14 cellular contexts compared by ENCODE assay signal in the genomic region with DNA sequence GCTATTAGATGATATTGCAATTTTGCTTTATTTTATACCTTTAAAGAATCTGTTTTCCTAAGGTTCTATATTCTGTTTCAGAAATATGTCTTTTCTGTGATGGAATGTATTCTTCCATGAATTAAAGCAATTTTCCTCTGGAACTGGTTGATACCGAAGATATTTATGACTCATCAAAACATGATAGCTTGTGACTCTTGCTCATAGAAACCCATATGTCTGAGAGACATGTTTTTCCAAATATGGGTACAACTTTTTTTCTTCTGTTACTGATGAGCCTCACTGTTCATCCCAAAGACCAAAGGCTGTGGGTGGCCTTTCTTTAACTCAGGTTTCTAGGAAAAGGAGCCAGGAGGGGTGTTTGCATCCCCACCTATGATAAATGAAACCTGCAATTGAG.
A peak's percentile ranks its signal among the peaks of the same experiment; 100 is the strongest.
DNase-seq lines count a peak whose midpoint lies in the region; ATAC-seq and TF ChIP-seq lines count a peak whose summit lies in the region.
"Had no signal": no experiment of that assay in that cellular context is flagged by ENCODE, and none has a peak within 500 bp of the region (broad histone marks: within the 10 kb centered on the region; RNA-seq: fewer than 3 reads in every experiment).

No MANE protein-coding gene starts in this region.

- H3K4me1 ChIP-seq in SJSA1 (replicated peaks) (peaks cover 12% of the 10 kb centered on the region), uterus (no peaks in the 10 kb centered on the region)
- H3K4me1 ChIP-seq: tibial artery had no signal

- no peaks in the 10 kb centered on the region for H3K9me3 ChIP-seq in SJSA1 (replicated peaks)
- no peaks in the 10 kb centered on the region for H3K9me3 ChIP-seq in uterus

- peak overlapping the region; percentile 41 for H3K27ac ChIP-seq in SJSA1
- peak overlapping the region; percentile 72 to 79 for H3K27ac ChIP-seq in uterus
- H3K27ac ChIP-seq: tibial artery had no signal

- TF ChIP-seq CTCF in fibroblast of the aortic adventitia (IDR thresholded peaks at IDR 0.05; ENCODE audit: insufficient read depth, low read length): no peak
- no peak for TF ChIP-seq CTCF in uterus (IDR thresholded peaks at IDR 0.05)

- H3K4me1 Mint-ChIP-seq in activated CD8-positive, alpha-beta memory T cell treated with anti-CD3 and anti-CD28 coated beads, Interleukin-2, amount 10 ng/mL, durations not matched to agents 7 days and 5 days: no peaks in the 10 kb centered on the region
- H3K4me1 Mint-ChIP-seq in activated T-cell treated with anti-CD3 and anti-CD28 coated beads, Interleukin-2, amount 50 U/mL, for 4 hours (ENCODE audit: low read depth): no peaks in the 10 kb centered on the region
- no peaks in the 10 kb centered on the region for H3K4me1 Mint-ChIP-seq in T-cell
- H3K4me1 Mint-ChIP-seq: activated CD4-positive, alpha-beta T cell treated with anti-CD3 and anti-CD28 coated beads, Interleukin-2, amount 10 ng/mL, durations not matched to agents 7 days and 5 days; activated T-helper 17 cell treated with anti-CD3 and anti-CD28 coated beads, Interleukin-2, amount 50 U/mL, for 72 hours; naive thymus-derived CD8-positive, alpha-beta T cell had no signal

- CTCF ChIA-PET in activated CD8-positive, alpha-beta memory T cell treated with anti-CD3 and anti-CD28 coated beads, Interleukin-2, amount 10 ng/mL, durations not matched to agents 7 days and 5 days (lab: Charles Lee): no interaction called here
- CTCF ChIA-PET in T-cell (lab: Charles Lee): no interaction called here

- H3K27me3 ChIP-seq in SJSA1 (replicated peaks) (no peaks in the 10 kb centered on the region), uterus (no peaks in the 10 kb centered on the region)
- H3K27me3 ChIP-seq: tibial artery had no signal

- no peaks in the 10 kb centered on the region for H3K27me3 Mint-ChIP-seq in activated CD8-positive, alpha-beta memory T cell treated with anti-CD3 and anti-CD28 coated beads, Interleukin-2, amount 10 ng/mL, durations not matched to agents 7 days and 5 days
- H3K27me3 Mint-ChIP-seq in activated T-cell treated with anti-CD3 and anti-CD28 coated beads, Interleukin-2, amount 50 U/mL, for 4 hours (ENCODE audit: low read depth): no peaks in the 10 kb centered on the region
- no peaks in the 10 kb centered on the region for H3K27me3 Mint-ChIP-seq in T-cell
- H3K27me3 Mint-ChIP-seq: activated CD4-positive, alpha-beta T cell treated with anti-CD3 and anti-CD28 coated beads, Interleukin-2, amount 10 ng/mL, durations not matched to agents 7 days and 5 days; activated T-helper 17 cell treated with anti-CD3 and anti-CD28 coated beads, Interleukin-2, amount 50 U/mL, for 72 hours; naive thymus-derived CD8-positive, alpha-beta T cell had no signal

- H3K9me3 Mint-ChIP-seq in activated CD8-positive, alpha-beta memory T cell treated with anti-CD3 and anti-CD28 coated beads, Interleukin-2, amount 10 ng/mL, durations not matched to agents 7 days and 5 days (ENCODE audit: low read depth): peaks cover 4% of the 10 kb centered on the region
- H3K9me3 Mint-ChIP-seq in activated T-cell treated with anti-CD3 and anti-CD28 coated beads, Interleukin-2, amount 50 U/mL, for 4 hours: peaks cover 27% of the 10 kb centered on the region
- H3K9me3 Mint-ChIP-seq in T-cell: peaks cover 10 to 22% (median 18%) of the 10 kb centered on the region in 3 donors

- no peak overlapping the region for H3K4me3 Mint-ChIP-seq in activated CD8-positive, alpha-beta memory T cell treated with anti-CD3 and anti-CD28 coated beads, Interleukin-2, amount 10 ng/mL, durations not matched to agents 7 days and 5 days
- H3K4me3 Mint-ChIP-seq in activated T-cell treated with anti-CD3 and anti-CD28 coated beads, Interleukin-2, amount 50 U/mL, for 4 hours: no peak overlapping the region
- no peak overlapping the region for H3K4me3 Mint-ChIP-seq in T-cell
- H3K4me3 Mint-ChIP-seq: activated CD4-positive, alpha-beta T cell treated with anti-CD3 and anti-CD28 coated beads, Interleukin-2, amount 10 ng/mL, durations not matched to agents 7 days and 5 days; activated T-helper 17 cell treated with anti-CD3 and anti-CD28 coated beads, Interleukin-2, amount 50 U/mL, for 72 hours; naive thymus-derived CD8-positive, alpha-beta T cell; T-helper 1 cell treated with Interleukin-12 subunit alpha and Interleukin-12 subunit beta and Interleukin-4 antibody, amounts not matched to agents 30 μg/mL and 1 μg/mL, for 36 hours had no signal

- ATAC-seq in activated CD8-positive, alpha-beta memory T cell treated with anti-CD3 and anti-CD28 coated beads, Interleukin-2, amount 10 ng/mL, durations not matched to agents 7 days and 5 days: no peak
- ATAC-seq in activated T-cell treated with anti-CD3 and anti-CD28 coated beads, Interleukin-2, amount 50 U/mL, for 4 hours: no peak
- ATAC-seq in T-cell (replicated peaks in 1 of 4): no peak
- ATAC-seq: activated T-helper 17 cell treated with anti-CD3 and anti-CD28 coated beads, Interleukin-2, amount 50 U/mL, for 72 hours; esophagus mucosa; naive thymus-derived CD8-positive, alpha-beta T cell had no signal

- no peak overlapping the region for H3K27ac Mint-ChIP-seq in activated CD8-positive, alpha-beta memory T cell treated with anti-CD3 and anti-CD28 coated beads, Interleukin-2, amount 10 ng/mL, durations not matched to agents 7 days and 5 days
- H3K27ac Mint-ChIP-seq in T-cell: no peak overlapping the region
- H3K27ac Mint-ChIP-seq: activated CD4-positive, alpha-beta T cell treated with anti-CD3 and anti-CD28 coated beads, Interleukin-2, amount 10 ng/mL, durations not matched to agents 7 days and 5 days; activated T-helper 17 cell treated with anti-CD3 and anti-CD28 coated beads, Interleukin-2, amount 50 U/mL, for 72 hours; naive thymus-derived CD8-positive, alpha-beta T cell; T-helper 1 cell treated with Interleukin-12 subunit alpha and Interleukin-12 subunit beta and Interleukin-4 antibody, amounts not matched to agents 30 μg/mL and 1 μg/mL, for 36 hours had no signal

- DNase-seq in GM04504 (ENCODE audit: low read depth) (peak; percentile 60), SJSA1 (ENCODE audit: low read depth in 1 of 2, low spot score in 2 of 2) (peak in 1 of 2 experiments; percentile 34), fibroblast of the aortic adventitia (ENCODE audit: low read depth) (peak; percentile 83), uterus (no peak), T-cell (no peak)
- DNase-seq in activated CD8-positive, alpha-beta memory T cell treated with anti-CD3 and anti-CD28 coated beads, Interleukin-2, amount 10 ng/mL, durations not matched to agents 7 days and 5 days: no peak
- no peak for DNase-seq in activated T-cell treated with anti-CD3 and anti-CD28 coated beads, Interleukin-2, amount 50 U/mL, for 4 hours
- DNase-seq: activated CD4-positive, alpha-beta T cell treated with anti-CD3 and anti-CD28 coated beads, Interleukin-2, amount 10 ng/mL, durations not matched to agents 7 days and 5 days; DND-41; naive thymus-derived CD8-positive, alpha-beta T cell; tibial artery had no signal

- H3K36me3 ChIP-seq in SJSA1: no peaks in the 10 kb centered on the region
- H3K36me3 ChIP-seq in uterus: no peaks in the 10 kb centered on the region
- H3K36me3 ChIP-seq: tibial artery had no signal

- no peak for TF ChIP-seq POLR2A in uterus (IDR thresholded peaks at IDR 0.05)

- POLR2A ChIA-PET in T-cell (lab: Charles Lee): interaction anchor here in 1 of 2 donors (0.6 kb wide), 1 partner anchor 10 kb away, joined by 3 read pairs; no protein-coding TSS in a partner anchor

- H3K4me3 ChIP-seq in SJSA1 (no peak overlapping the region), fibroblast of the aortic adventitia (ENCODE audit: low read depth, low read length) (no peak overlapping the region), uterus (no peak overlapping the region)
- H3K4me3 ChIP-seq: tibial artery had no signal

- intact Hi-C loops in uterus (cut with DNase I; ENCODE audit: low total_unique reads): no loop called here

- H3K36me3 Mint-ChIP-seq in activated CD8-positive, alpha-beta memory T cell treated with anti-CD3 and anti-CD28 coated beads, Interleukin-2, amount 10 ng/mL, durations not matched to agents 7 days and 5 days: no peaks in the 10 kb centered on the region
- H3K36me3 Mint-ChIP-seq in activated T-cell treated with anti-CD3 and anti-CD28 coated beads, Interleukin-2, amount 50 U/mL, for 4 hours (ENCODE audit: insufficient read depth): no peaks in the 10 kb centered on the region
- H3K36me3 Mint-ChIP-seq in T-cell: no peaks in the 10 kb centered on the region

Comparison
In these comparisons a context has a peak if more than half of its experiments do, and no peak if none do; other contexts are left out.
1. DNase-seq: peak in GM04504 (single experiment) and fibroblast of the aortic adventitia (single experiment); none in uterus (0 of 2), activated CD8-positive, alpha-beta memory T cell treated with anti-CD3 and anti-CD28 coated beads, Interleukin-2, amount 10 ng/mL, durations not matched to agents 7 days and 5 days (single experiment), activated T-cell treated with anti-CD3 and anti-CD28 coated beads, Interleukin-2, amount 50 U/mL, for 4 hours (single experiment) and T-cell (0 of 34).